2 cellular contexts compared by ENCODE assay signal in the genomic region with DNA sequence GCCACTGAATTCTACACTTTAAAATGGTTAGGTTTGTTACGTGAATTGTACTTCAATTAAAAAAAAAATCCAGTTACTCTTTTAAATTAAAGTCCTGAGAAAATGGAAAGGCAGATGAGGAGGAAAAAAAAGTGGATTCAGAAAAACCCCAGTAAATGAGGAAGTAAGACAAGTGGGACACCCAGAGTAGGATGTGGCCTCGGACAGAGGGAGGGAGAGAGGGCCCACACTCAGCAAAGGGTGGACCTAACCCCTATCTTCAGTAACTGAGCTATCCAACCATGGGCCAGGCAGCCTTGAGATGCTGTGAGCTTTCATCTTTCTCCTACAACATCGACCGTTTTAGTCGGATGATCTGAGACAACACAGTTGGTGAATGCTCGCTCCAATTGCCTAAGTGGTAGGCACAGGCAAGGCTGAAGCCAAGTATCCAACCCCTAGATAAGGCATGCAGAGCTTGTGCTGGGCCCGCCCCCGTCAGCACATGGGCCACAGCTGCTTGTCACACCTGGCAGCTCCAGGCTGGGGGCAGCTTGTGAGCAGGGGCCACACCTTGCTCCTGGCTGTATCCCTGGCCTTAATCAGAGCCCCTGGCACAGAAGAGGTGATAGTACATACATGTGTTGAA.
TF ChIP-seq lines count a peak whose summit lies in the region.

No MANE protein-coding gene starts in this region.

TF ChIP-seq in SK-N-SH, 30 proteins besides CTCF, POLR2A, EP300 and RAD21 (continued from another document):
- TF ChIP-seq, protein P1, sequence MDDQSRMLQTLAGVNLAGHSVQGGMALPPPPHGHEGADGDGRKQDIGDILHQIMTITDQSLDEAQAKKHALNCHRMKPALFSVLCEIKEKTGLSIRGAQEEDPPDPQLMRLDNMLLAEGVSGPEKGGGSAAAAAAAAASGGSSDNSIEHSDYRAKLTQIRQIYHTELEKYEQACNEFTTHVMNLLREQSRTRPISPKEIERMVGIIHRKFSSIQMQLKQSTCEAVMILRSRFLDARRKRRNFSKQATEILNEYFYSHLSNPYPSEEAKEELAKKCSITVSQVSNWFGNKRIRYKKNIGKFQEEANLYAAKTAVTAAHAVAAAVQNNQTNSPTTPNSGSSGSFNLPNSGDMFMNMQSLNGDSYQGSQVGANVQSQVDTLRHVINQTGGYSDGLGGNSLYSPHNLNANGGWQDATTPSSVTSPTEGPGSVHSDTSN (IDR thresholded peaks at IDR 0.05), result no peak
- TF ChIP-seq GATA2 (CRISPR knock-in tag; IDR thresholded peaks at IDR 0.05), result no peak
- no peak for TF ChIP-seq MEF2A (IDR thresholded peaks at IDR 0.05; ENCODE audit: borderline replicate concordance, low read depth)

TF ChIP-seq in SK-N-SH treated with all-trans-retinoic acid at 6 μM for 48 hours, 23 proteins besides CTCF, POLR2A, EP300 and RAD21 (continued from another document):
- TF ChIP-seq, protein P2, sequence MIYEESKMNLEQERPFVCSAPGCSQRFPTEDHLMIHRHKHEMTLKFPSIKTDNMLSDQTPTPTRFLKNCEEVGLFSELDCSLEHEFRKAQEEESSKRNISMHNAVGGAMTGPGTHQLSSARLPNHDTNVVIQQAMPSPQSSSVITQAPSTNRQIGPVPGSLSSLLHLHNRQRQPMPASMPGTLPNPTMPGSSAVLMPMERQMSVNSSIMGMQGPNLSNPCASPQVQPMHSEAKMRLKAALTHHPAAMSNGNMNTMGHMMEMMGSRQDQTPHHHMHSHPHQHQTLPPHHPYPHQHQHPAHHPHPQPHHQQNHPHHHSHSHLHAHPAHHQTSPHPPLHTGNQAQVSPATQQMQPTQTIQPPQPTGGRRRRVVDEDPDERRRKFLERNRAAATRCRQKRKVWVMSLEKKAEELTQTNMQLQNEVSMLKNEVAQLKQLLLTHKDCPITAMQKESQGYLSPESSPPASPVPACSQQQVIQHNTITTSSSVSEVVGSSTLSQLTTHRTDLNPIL (CRISPR knock-in tag; IDR thresholded peaks at IDR 0.05; ENCODE audit: low read depth), result no peak
- TF ChIP-seq ISL1 (CRISPR knock-in tag; IDR thresholded peaks at IDR 0.05) (no peak), ZNF8 (CRISPR knock-in tag; IDR thresholded peaks at IDR 0.05) (no peak), BACH2 (CRISPR knock-in tag; IDR thresholded peaks at IDR 0.05; ENCODE audit: borderline replicate concordance) (no peak), ZFP30 (CRISPR knock-in tag; IDR thresholded peaks at IDR 0.05) (no peak), RARB (CRISPR knock-in tag; IDR thresholded peaks at IDR 0.05) (no peak), GLIS3 (CRISPR knock-in tag; IDR thresholded peaks at IDR 0.05) (no peak), ARNTL (CRISPR knock-in tag; IDR thresholded peaks at IDR 0.05; ENCODE audit: borderline replicate concordance, low read depth) (no peak), ESRRG (CRISPR knock-in tag; IDR thresholded peaks at IDR 0.05) (no peak)
- TF ChIP-seq, protein P3, sequence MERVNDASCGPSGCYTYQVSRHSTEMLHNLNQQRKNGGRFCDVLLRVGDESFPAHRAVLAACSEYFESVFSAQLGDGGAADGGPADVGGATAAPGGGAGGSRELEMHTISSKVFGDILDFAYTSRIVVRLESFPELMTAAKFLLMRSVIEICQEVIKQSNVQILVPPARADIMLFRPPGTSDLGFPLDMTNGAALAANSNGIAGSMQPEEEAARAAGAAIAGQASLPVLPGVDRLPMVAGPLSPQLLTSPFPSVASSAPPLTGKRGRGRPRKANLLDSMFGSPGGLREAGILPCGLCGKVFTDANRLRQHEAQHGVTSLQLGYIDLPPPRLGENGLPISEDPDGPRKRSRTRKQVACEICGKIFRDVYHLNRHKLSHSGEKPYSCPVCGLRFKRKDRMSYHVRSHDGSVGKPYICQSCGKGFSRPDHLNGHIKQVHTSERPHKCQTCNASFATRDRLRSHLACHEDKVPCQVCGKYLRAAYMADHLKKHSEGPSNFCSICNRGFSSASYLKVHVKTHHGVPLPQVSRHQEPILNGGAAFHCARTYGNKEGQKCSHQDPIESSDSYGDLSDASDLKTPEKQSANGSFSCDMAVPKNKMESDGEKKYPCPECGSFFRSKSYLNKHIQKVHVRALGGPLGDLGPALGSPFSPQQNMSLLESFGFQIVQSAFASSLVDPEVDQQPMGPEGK (CRISPR knock-in tag; IDR thresholded peaks at IDR 0.05; ENCODE audit: borderline replicate concordance), result no peak
